In the genomic region with DNA sequence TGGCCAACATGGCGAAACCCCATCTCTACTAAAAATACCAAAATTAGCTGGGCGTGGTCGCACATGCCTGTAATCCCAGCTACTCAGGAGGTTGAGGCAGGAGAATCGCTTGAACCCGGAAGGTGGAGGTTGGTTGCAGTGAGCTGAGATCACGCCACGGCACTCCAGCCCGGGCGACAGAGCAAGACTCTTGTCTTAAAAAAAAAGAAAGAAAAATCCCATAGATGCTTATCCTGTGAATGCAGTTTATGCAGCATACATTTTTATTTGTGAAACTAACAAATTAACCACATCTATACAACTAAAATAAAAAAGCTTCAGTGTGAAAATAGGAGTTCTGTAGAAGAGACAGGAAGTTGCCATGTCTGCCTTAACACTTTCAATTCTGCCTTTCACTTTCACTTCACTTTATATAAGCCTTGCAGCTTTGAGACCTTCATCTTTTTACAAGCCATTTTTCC, we compare ENCODE assay signal across 1 cellular context.
A peak's percentile ranks its signal among the peaks of the same experiment; 100 is the strongest.
TF ChIP-seq lines count a peak whose summit lies in the region.

No MANE protein-coding gene starts in this region.

TF ChIP-seq in GM12878, 131 proteins besides CTCF, POLR2A, EP300 and RAD21 (continued from another document and continues in another):
- TF ChIP-seq CBX3 (IDR thresholded peaks at IDR 0.05; ENCODE audit: borderline replicate concordance, low read depth) (no peak), CEBPB (IDR thresholded peaks at IDR 0.05; ENCODE audit: borderline replicate concordance in 1 of 2, low read depth in 2 of 2, low read length in 2 of 2) (peak in 1 of 2 experiments; percentile 17; a peak in 1 of 4 replicates), MEF2A (IDR thresholded peaks at IDR 0.05; ENCODE audit: insufficient read depth, low read depth, low read length) (peak; percentile 48; the same call in 1 of the 2 replicates), EZH2 (IDR thresholded peaks at IDR 0.05; ENCODE audit: borderline replicate concordance, control insufficient read depth, low read depth, low read length) (no peak), SMAD1 (IDR thresholded peaks at IDR 0.05; ENCODE audit: low read depth, partially characterized antibody) (no peak), FOXK2 (IDR thresholded peaks at IDR 0.05) (no peak), EED (IDR thresholded peaks at IDR 0.05; ENCODE audit: low read depth) (no peak), RELA (IDR thresholded peaks at IDR 0.05; ENCODE audit: borderline replicate concordance, partially characterized antibody) (no peak), HDAC2 (IDR thresholded peaks at IDR 0.05) (no peak), KDM1A (IDR thresholded peaks at IDR 0.05; ENCODE audit: borderline replicate concordance) (no peak), STAT1 (conservative IDR thresholded peaks at IDR 0.05) (no peak), SIX5 (IDR thresholded peaks at IDR 0.05; ENCODE audit: low read depth, low read length, severe bottlenecking) (no peak), RB1 (IDR thresholded peaks at IDR 0.05; ENCODE audit: borderline replicate concordance) (no peak), SREBF1 (IDR thresholded peaks at IDR 0.05; ENCODE audit: low read length) (no peak), CREB1 (IDR thresholded peaks at IDR 0.05; ENCODE audit: low read depth) (no peak), ZBED1 (IDR thresholded peaks at IDR 0.05; ENCODE audit: borderline replicate concordance) (no peak), NR2C1 (IDR thresholded peaks at IDR 0.05) (no peak), LARP7 (IDR thresholded peaks at IDR 0.05) (no peak), FOS (IDR thresholded peaks at IDR 0.05; ENCODE audit: borderline replicate concordance, extremely low read depth, insufficient read length) (no peak), MXI1 (IDR thresholded peaks at IDR 0.05; ENCODE audit: low read depth, low read length) (no peak), SMARCA5 (IDR thresholded peaks at IDR 0.05) (no peak), SPI1 (IDR thresholded peaks at IDR 0.05; ENCODE audit: borderline replicate concordance, insufficient read depth, low read depth, low read length) (peak; percentile 81), DPF2 (IDR thresholded peaks at IDR 0.05) (peak; percentile 73), YBX1 (IDR thresholded peaks at IDR 0.05) (no peak), SMC3 (IDR thresholded peaks at IDR 0.05; ENCODE audit: borderline replicate concordance, low read length) (no peak), CHD2 (IDR thresholded peaks at IDR 0.05; ENCODE audit: borderline replicate concordance, low read depth, low read length) (no peak), POLR2AphosphoS2 (IDR thresholded peaks at IDR 0.05; ENCODE audit: low read depth, low read length) (no peak), ESRRA (IDR thresholded peaks at IDR 0.05; ENCODE audit: low read length) (no peak)
- TF ChIP-seq, protein P1, sequence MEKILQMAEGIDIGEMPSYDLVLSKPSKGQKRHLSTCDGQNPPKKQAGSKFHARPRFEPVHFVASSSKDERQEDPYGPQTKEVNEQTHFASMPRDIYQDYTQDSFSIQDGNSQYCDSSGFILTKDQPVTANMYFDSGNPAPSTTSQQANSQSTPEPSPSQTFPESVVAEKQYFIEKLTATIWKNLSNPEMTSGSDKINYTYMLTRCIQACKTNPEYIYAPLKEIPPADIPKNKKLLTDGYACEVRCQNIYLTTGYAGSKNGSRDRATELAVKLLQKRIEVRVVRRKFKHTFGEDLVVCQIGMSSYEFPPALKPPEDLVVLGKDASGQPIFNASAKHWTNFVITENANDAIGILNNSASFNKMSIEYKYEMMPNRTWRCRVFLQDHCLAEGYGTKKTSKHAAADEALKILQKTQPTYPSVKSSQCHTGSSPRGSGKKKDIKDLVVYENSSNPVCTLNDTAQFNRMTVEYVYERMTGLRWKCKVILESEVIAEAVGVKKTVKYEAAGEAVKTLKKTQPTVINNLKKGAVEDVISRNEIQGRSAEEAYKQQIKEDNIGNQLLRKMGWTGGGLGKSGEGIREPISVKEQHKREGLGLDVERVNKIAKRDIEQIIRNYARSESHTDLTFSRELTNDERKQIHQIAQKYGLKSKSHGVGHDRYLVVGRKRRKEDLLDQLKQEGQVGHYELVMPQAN (conservative IDR thresholded peaks at IDR 0.05): peak; percentile 31; the same call in 1 of the 2 replicates
- TF ChIP-seq, protein P2, sequence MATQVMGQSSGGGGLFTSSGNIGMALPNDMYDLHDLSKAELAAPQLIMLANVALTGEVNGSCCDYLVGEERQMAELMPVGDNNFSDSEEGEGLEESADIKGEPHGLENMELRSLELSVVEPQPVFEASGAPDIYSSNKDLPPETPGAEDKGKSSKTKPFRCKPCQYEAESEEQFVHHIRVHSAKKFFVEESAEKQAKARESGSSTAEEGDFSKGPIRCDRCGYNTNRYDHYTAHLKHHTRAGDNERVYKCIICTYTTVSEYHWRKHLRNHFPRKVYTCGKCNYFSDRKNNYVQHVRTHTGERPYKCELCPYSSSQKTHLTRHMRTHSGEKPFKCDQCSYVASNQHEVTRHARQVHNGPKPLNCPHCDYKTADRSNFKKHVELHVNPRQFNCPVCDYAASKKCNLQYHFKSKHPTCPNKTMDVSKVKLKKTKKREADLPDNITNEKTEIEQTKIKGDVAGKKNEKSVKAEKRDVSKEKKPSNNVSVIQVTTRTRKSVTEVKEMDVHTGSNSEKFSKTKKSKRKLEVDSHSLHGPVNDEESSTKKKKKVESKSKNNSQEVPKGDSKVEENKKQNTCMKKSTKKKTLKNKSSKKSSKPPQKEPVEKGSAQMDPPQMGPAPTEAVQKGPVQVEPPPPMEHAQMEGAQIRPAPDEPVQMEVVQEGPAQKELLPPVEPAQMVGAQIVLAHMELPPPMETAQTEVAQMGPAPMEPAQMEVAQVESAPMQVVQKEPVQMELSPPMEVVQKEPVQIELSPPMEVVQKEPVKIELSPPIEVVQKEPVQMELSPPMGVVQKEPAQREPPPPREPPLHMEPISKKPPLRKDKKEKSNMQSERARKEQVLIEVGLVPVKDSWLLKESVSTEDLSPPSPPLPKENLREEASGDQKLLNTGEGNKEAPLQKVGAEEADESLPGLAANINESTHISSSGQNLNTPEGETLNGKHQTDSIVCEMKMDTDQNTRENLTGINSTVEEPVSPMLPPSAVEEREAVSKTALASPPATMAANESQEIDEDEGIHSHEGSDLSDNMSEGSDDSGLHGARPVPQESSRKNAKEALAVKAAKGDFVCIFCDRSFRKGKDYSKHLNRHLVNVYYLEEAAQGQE (IDR thresholded peaks at IDR 0.05; ENCODE audit: low read depth, low read length): no peak
- TF ChIP-seq, protein P3, sequence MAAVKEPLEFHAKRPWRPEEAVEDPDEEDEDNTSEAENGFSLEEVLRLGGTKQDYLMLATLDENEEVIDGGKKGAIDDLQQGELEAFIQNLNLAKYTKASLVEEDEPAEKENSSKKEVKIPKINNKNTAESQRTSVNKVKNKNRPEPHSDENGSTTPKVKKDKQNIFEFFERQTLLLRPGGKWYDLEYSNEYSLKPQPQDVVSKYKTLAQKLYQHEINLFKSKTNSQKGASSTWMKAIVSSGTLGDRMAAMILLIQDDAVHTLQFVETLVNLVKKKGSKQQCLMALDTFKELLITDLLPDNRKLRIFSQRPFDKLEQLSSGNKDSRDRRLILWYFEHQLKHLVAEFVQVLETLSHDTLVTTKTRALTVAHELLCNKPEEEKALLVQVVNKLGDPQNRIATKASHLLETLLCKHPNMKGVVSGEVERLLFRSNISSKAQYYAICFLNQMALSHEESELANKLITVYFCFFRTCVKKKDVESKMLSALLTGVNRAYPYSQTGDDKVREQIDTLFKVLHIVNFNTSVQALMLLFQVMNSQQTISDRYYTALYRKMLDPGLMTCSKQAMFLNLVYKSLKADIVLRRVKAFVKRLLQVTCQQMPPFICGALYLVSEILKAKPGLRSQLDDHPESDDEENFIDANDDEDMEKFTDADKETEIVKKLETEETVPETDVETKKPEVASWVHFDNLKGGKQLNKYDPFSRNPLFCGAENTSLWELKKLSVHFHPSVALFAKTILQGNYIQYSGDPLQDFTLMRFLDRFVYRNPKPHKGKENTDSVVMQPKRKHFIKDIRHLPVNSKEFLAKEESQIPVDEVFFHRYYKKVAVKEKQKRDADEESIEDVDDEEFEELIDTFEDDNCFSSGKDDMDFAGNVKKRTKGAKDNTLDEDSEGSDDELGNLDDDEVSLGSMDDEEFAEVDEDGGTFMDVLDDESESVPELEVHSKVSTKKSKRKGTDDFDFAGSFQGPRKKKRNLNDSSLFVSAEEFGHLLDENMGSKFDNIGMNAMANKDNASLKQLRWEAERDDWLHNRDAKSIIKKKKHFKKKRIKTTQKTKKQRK (IDR thresholded peaks at IDR 0.05; ENCODE audit: low read depth, low read length): no peak
- TF ChIP-seq, protein P4, sequence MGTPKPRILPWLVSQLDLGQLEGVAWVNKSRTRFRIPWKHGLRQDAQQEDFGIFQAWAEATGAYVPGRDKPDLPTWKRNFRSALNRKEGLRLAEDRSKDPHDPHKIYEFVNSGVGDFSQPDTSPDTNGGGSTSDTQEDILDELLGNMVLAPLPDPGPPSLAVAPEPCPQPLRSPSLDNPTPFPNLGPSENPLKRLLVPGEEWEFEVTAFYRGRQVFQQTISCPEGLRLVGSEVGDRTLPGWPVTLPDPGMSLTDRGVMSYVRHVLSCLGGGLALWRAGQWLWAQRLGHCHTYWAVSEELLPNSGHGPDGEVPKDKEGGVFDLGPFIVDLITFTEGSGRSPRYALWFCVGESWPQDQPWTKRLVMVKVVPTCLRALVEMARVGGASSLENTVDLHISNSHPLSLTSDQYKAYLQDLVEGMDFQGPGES (IDR thresholded peaks at IDR 0.05): no peak
- TF ChIP-seq, protein P5, sequence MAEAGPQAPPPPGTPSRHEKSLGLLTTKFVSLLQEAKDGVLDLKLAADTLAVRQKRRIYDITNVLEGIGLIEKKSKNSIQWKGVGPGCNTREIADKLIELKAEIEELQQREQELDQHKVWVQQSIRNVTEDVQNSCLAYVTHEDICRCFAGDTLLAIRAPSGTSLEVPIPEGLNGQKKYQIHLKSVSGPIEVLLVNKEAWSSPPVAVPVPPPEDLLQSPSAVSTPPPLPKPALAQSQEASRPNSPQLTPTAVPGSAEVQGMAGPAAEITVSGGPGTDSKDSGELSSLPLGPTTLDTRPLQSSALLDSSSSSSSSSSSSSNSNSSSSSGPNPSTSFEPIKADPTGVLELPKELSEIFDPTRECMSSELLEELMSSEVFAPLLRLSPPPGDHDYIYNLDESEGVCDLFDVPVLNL (IDR thresholded peaks at IDR 0.05; ENCODE audit: low read depth, low read length): no peak
- TF ChIP-seq, protein P6, sequence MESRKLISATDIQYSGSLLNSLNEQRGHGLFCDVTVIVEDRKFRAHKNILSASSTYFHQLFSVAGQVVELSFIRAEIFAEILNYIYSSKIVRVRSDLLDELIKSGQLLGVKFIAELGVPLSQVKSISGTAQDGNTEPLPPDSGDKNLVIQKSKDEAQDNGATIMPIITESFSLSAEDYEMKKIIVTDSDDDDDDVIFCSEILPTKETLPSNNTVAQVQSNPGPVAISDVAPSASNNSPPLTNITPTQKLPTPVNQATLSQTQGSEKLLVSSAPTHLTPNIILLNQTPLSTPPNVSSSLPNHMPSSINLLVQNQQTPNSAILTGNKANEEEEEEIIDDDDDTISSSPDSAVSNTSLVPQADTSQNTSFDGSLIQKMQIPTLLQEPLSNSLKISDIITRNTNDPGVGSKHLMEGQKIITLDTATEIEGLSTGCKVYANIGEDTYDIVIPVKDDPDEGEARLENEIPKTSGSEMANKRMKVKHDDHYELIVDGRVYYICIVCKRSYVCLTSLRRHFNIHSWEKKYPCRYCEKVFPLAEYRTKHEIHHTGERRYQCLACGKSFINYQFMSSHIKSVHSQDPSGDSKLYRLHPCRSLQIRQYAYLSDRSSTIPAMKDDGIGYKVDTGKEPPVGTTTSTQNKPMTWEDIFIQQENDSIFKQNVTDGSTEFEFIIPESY (IDR thresholded peaks at IDR 0.05): no peak
- TF ChIP-seq, protein P7, sequence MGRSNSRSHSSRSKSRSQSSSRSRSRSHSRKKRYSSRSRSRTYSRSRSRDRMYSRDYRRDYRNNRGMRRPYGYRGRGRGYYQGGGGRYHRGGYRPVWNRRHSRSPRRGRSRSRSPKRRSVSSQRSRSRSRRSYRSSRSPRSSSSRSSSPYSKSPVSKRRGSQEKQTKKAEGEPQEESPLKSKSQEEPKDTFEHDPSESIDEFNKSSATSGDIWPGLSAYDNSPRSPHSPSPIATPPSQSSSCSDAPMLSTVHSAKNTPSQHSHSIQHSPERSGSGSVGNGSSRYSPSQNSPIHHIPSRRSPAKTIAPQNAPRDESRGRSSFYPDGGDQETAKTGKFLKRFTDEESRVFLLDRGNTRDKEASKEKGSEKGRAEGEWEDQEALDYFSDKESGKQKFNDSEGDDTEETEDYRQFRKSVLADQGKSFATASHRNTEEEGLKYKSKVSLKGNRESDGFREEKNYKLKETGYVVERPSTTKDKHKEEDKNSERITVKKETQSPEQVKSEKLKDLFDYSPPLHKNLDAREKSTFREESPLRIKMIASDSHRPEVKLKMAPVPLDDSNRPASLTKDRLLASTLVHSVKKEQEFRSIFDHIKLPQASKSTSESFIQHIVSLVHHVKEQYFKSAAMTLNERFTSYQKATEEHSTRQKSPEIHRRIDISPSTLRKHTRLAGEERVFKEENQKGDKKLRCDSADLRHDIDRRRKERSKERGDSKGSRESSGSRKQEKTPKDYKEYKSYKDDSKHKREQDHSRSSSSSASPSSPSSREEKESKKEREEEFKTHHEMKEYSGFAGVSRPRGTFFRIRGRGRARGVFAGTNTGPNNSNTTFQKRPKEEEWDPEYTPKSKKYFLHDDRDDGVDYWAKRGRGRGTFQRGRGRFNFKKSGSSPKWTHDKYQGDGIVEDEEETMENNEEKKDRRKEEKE (IDR thresholded peaks at IDR 0.05): no peak
- TF ChIP-seq, protein P8, sequence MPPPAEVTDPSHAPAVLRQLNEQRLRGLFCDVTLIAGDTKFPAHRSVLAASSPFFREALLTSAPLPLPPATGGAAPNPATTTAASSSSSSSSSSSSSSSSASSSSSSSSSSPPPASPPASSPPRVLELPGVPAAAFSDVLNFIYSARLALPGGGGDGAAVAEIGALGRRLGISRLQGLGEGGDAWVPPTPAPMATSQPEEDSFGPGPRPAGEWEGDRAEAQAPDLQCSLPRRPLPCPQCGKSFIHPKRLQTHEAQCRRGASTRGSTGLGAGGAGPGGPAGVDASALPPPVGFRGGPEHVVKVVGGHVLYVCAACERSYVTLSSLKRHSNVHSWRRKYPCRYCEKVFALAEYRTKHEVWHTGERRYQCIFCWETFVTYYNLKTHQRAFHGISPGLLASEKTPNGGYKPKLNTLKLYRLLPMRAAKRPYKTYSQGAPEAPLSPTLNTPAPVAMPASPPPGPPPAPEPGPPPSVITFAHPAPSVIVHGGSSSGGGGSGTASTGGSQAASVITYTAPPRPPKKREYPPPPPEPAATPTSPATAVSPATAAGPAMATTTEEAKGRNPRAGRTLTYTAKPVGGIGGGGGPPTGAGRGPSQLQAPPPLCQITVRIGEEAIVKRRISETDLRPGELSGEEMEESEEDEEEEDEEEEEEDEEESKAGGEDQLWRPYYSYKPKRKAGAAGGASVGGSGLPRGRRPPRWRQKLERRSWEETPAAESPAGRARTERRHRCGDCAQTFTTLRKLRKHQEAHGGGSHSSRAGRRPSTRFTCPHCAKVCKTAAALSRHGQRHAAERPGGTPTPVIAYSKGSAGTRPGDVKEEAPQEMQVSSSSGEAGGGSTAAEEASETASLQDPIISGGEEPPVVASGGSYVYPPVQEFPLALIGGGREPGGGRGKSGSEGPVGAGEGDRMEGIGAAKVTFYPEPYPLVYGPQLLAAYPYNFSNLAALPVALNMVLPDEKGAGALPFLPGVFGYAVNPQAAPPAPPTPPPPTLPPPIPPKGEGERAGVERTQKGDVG (CRISPR knock-in tag; IDR thresholded peaks at IDR 0.05): no peak
- TF ChIP-seq, protein P9, sequence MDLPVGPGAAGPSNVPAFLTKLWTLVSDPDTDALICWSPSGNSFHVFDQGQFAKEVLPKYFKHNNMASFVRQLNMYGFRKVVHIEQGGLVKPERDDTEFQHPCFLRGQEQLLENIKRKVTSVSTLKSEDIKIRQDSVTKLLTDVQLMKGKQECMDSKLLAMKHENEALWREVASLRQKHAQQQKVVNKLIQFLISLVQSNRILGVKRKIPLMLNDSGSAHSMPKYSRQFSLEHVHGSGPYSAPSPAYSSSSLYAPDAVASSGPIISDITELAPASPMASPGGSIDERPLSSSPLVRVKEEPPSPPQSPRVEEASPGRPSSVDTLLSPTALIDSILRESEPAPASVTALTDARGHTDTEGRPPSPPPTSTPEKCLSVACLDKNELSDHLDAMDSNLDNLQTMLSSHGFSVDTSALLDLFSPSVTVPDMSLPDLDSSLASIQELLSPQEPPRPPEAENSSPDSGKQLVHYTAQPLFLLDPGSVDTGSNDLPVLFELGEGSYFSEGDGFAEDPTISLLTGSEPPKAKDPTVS (IDR thresholded peaks at IDR 0.05; ENCODE audit: low read depth, low read length): no peak
